12 cellular contexts compared by ENCODE assay signal in the genomic region with DNA sequence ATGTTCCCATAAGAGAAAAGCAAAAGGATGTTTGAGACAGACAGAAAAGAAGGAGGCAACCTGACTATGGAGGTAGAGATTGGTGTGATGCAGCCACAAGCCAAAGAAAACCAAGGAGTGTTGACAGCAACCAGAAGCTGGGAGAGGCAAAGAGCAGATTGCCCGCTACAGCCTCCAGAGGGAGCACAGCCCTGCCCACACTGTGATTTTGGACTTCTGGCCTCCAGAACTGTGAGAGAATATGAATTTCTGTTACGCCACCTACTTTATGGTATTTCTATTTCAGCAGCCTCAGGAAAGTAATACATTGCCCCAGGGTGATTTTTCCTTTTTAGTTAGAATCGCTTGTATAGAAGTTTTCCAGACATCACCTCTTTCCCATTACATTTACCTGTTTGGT. TPM values are rescaled to one million over a fixed set of nuclear protein-coding genes. Genes with fewer than 3 reads are reported as not detected.
DNase-seq lines count a peak whose midpoint lies in the region; ATAC-seq, FAIRE-seq and TF ChIP-seq lines count a peak whose summit lies in the region.
"Had no signal": no experiment of that assay in that cellular context is flagged by ENCODE, and none has a peak within 500 bp of the region (broad histone marks: within the 10 kb centered on the region; RNA-seq: fewer than 3 reads in every experiment).

No MANE protein-coding gene starts in this region.

- TF ChIP-seq CTCF in bronchial epithelial cell (IDR thresholded peaks at IDR 0.05; ENCODE audit: insufficient read depth, low read length, severe bottlenecking) (peak; percentile 38), retinal pigment epithelial cell (conservative IDR thresholded peaks at IDR 0.05; ENCODE audit: low read depth, low read length) (peak; percentile 37)

- H3K4me1 Mint-ChIP-seq in natural killer cell treated with Interleukin-12 subunit alpha and Interleukin-12 subunit beta and Interleukin-15 and Interleukin-18, amount 100 ng/mL, for 72 hours (ENCODE audit: low read depth in 2 of 2) = peaks cover 5 to 19% of the 10 kb centered on the region in 2 donors

- H3K36me3 Mint-ChIP-seq in natural killer cell treated with Interleukin-12 subunit alpha and Interleukin-12 subunit beta and Interleukin-15 and Interleukin-18, amount 100 ng/mL, for 72 hours = peaks cover 28% of the 10 kb centered on the region

- H3K27ac Mint-ChIP-seq in natural killer cell treated with Interleukin-12 subunit alpha and Interleukin-12 subunit beta and Interleukin-15 and Interleukin-18, amount 100 ng/mL, for 72 hours = peak overlapping the region in 1 of 2 donors; percentile 42

- DNase-seq in NCI-H82 (lab: John Stamatoyannopoulos, UW) = peak; percentile 29
- no peak for DNase-seq in NCI-H82 treated with DMSO at 0.1 percent for 48 hours (lab: John Stamatoyannopoulos, UW; ENCODE audit: unreplicated experiment)
- peak; percentile 7 for DNase-seq in M059J (ENCODE audit: low read depth)
- no peak for DNase-seq in bronchial epithelial cell (ENCODE audit: low read depth)
- no peak for DNase-seq in retinal pigment epithelial cell (ENCODE audit: low read depth)
- DNase-seq in natural killer cell treated with Interleukin-12 subunit alpha and Interleukin-12 subunit beta and Interleukin-15 and Interleukin-18, amount 100 ng/mL, for 72 hours (ENCODE audit: low spot score) = no peak
- no peak for DNase-seq in head of caudate nucleus
- DNase-seq in amniotic stem cell (lab: John Stamatoyannopoulos, UW) = no peak
- DNase-seq: activated naive CD4-positive, alpha-beta T cell; NCI-H510A treated with DMSO at 0.1 percent for 48 hours had no signal

- ATAC-seq in natural killer cell treated with Interleukin-12 subunit alpha and Interleukin-12 subunit beta and Interleukin-15 and Interleukin-18, amount 100 ng/mL, for 72 hours = no peak

- H3K27me3 Mint-ChIP-seq in natural killer cell treated with Interleukin-12 subunit alpha and Interleukin-12 subunit beta and Interleukin-15 and Interleukin-18, amount 100 ng/mL, for 72 hours = no peaks in the 10 kb centered on the region

- no peak overlapping the region for H3K4me3 ChIP-seq in bronchial epithelial cell (ENCODE audit: low read depth, low read length)
- no peak overlapping the region for H3K4me3 ChIP-seq in retinal pigment epithelial cell (ENCODE audit: low read length)
- H3K4me3 ChIP-seq: lung had no signal

- no peaks in the 10 kb centered on the region for H3K36me3 ChIP-seq in bronchial epithelial cell (ENCODE audit: control insufficient read depth, insufficient read depth, low read length)

- peaks cover 8% of the 10 kb centered on the region for H3K9me3 Mint-ChIP-seq in natural killer cell treated with Interleukin-12 subunit alpha and Interleukin-12 subunit beta and Interleukin-15 and Interleukin-18, amount 100 ng/mL, for 72 hours

- intact Hi-C loops in head of caudate nucleus (cut with DNase I) = no loop called here

- H3K4me3 Mint-ChIP-seq in natural killer cell treated with Interleukin-12 subunit alpha and Interleukin-12 subunit beta and Interleukin-15 and Interleukin-18, amount 100 ng/mL, for 72 hours = no peak overlapping the region

- H3K27me3 ChIP-seq in bronchial epithelial cell (ENCODE audit: control insufficient read depth, insufficient read depth, low read length) = no peaks in the 10 kb centered on the region

- no peak for FAIRE-seq in bronchial epithelial cell (lab: Jason Lieb, UNC)
- FAIRE-seq: H54 had no signal

RNA-seq across cellular contexts. Expression of a gene that starts 28.4 kb away (rescaled TPM):
- total RNA-seq in M059J (2014; rRNA removed; shearing (Covaris generic)) = not detected in 2 replicates
- not detected in 2 replicates for total RNA-seq in bronchial epithelial cell
- total RNA-seq in natural killer cell treated with Interleukin-12 subunit alpha and Interleukin-12 subunit beta and Interleukin-15 and Interleukin-18, amount 100 ng/mL, for 72 hours = 10 to 100 TPM; 10.9 to 17.7 TPM

Comparison
In these comparisons a context has a peak if more than half of its experiments do, and no peak if none do; other contexts are left out.
1. DNase-seq: peak in NCI-H82 (single experiment) and M059J (single experiment); none in NCI-H82 treated with DMSO at 0.1 percent for 48 hours (single experiment), bronchial epithelial cell (single experiment), retinal pigment epithelial cell (single experiment), natural killer cell treated with Interleukin-12 subunit alpha and Interleukin-12 subunit beta and Interleukin-15 and Interleukin-18, amount 100 ng/mL, for 72 hours (single experiment), head of caudate nucleus (0 of 42) and amniotic stem cell (single experiment).
2. RNA of a gene that starts 28.4 kb away (total RNA-seq): 10.9 to 17.7 TPM in natural killer cell treated with Interleukin-12 subunit alpha and Interleukin-12 subunit beta and Interleukin-15 and Interleukin-18, amount 100 ng/mL, for 72 hours; not detected in M059J and not detected in bronchial epithelial cell; every median in the first group is over 10 times any median in the second.